Comparison of ENCODE assay signal across 1 cellular context in the genomic region with DNA sequence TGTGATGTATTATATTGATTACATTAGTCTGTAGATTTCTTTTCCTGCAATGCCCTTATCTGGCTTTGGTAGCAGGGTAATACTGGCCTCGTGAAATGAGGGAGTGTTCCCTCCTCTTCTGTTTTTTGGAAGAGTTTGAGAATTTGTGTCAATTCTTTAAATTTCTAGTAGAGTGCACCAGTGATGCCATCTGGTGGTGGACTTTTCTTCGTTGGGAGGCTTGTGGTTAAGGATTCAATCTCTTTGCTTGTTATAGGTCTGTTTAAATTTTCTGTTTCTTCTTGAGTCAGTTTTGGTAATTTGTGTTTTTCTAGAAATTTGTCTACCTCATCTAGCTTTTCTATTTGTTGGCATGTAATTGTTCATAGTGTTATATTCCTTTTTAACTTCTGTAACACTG.
TF ChIP-seq lines count a peak whose summit lies in the region.

No MANE protein-coding gene starts in this region.

TF ChIP-seq in SK-N-SH treated with all-trans-retinoic acid at 6 μM for 48 hours, 23 proteins besides CTCF, POLR2A, EP300 and RAD21 (continued from another document):
- TF ChIP-seq, protein P1, sequence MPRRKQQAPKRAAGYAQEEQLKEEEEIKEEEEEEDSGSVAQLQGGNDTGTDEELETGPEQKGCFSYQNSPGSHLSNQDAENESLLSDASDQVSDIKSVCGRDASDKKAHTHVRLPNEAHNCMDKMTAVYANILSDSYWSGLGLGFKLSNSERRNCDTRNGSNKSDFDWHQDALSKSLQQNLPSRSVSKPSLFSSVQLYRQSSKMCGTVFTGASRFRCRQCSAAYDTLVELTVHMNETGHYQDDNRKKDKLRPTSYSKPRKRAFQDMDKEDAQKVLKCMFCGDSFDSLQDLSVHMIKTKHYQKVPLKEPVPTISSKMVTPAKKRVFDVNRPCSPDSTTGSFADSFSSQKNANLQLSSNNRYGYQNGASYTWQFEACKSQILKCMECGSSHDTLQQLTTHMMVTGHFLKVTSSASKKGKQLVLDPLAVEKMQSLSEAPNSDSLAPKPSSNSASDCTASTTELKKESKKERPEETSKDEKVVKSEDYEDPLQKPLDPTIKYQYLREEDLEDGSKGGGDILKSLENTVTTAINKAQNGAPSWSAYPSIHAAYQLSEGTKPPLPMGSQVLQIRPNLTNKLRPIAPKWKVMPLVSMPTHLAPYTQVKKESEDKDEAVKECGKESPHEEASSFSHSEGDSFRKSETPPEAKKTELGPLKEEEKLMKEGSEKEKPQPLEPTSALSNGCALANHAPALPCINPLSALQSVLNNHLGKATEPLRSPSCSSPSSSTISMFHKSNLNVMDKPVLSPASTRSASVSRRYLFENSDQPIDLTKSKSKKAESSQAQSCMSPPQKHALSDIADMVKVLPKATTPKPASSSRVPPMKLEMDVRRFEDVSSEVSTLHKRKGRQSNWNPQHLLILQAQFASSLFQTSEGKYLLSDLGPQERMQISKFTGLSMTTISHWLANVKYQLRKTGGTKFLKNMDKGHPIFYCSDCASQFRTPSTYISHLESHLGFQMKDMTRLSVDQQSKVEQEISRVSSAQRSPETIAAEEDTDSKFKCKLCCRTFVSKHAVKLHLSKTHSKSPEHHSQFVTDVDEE (CRISPR knock-in tag; IDR thresholded peaks at IDR 0.05): no peak
- TF ChIP-seq, protein P2, sequence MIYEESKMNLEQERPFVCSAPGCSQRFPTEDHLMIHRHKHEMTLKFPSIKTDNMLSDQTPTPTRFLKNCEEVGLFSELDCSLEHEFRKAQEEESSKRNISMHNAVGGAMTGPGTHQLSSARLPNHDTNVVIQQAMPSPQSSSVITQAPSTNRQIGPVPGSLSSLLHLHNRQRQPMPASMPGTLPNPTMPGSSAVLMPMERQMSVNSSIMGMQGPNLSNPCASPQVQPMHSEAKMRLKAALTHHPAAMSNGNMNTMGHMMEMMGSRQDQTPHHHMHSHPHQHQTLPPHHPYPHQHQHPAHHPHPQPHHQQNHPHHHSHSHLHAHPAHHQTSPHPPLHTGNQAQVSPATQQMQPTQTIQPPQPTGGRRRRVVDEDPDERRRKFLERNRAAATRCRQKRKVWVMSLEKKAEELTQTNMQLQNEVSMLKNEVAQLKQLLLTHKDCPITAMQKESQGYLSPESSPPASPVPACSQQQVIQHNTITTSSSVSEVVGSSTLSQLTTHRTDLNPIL (CRISPR knock-in tag; IDR thresholded peaks at IDR 0.05; ENCODE audit: low read depth): no peak
- TF ChIP-seq OSR1 (CRISPR knock-in tag; IDR thresholded peaks at IDR 0.05) (no peak), PPARA (CRISPR knock-in tag; IDR thresholded peaks at IDR 0.05; ENCODE audit: borderline replicate concordance) (no peak), CSDC2 (CRISPR knock-in tag; IDR thresholded peaks at IDR 0.05) (no peak), GLIS3 (CRISPR knock-in tag; IDR thresholded peaks at IDR 0.05) (no peak), ZC3H10 (CRISPR knock-in tag; IDR thresholded peaks at IDR 0.05) (no peak)
- TF ChIP-seq, protein P3, sequence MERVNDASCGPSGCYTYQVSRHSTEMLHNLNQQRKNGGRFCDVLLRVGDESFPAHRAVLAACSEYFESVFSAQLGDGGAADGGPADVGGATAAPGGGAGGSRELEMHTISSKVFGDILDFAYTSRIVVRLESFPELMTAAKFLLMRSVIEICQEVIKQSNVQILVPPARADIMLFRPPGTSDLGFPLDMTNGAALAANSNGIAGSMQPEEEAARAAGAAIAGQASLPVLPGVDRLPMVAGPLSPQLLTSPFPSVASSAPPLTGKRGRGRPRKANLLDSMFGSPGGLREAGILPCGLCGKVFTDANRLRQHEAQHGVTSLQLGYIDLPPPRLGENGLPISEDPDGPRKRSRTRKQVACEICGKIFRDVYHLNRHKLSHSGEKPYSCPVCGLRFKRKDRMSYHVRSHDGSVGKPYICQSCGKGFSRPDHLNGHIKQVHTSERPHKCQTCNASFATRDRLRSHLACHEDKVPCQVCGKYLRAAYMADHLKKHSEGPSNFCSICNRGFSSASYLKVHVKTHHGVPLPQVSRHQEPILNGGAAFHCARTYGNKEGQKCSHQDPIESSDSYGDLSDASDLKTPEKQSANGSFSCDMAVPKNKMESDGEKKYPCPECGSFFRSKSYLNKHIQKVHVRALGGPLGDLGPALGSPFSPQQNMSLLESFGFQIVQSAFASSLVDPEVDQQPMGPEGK (CRISPR knock-in tag; IDR thresholded peaks at IDR 0.05; ENCODE audit: borderline replicate concordance): no peak
- TF ChIP-seq, protein P4, sequence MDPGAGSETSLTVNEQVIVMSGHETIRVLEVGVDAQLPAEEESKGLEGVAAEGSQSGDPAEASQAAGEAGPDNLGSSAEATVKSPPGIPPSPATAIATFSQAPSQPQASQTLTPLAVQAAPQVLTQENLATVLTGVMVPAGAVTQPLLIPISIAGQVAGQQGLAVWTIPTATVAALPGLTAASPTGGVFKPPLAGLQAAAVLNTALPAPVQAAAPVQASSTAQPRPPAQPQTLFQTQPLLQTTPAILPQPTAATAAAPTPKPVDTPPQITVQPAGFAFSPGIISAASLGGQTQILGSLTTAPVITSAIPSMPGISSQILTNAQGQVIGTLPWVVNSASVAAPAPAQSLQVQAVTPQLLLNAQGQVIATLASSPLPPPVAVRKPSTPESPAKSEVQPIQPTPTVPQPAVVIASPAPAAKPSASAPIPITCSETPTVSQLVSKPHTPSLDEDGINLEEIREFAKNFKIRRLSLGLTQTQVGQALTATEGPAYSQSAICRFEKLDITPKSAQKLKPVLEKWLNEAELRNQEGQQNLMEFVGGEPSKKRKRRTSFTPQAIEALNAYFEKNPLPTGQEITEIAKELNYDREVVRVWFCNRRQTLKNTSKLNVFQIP (CRISPR knock-in tag; IDR thresholded peaks at IDR 0.05; ENCODE audit: borderline replicate concordance, low read depth): no peak
